Comparison of ENCODE assay signal across 1 cellular context in the genomic region with DNA sequence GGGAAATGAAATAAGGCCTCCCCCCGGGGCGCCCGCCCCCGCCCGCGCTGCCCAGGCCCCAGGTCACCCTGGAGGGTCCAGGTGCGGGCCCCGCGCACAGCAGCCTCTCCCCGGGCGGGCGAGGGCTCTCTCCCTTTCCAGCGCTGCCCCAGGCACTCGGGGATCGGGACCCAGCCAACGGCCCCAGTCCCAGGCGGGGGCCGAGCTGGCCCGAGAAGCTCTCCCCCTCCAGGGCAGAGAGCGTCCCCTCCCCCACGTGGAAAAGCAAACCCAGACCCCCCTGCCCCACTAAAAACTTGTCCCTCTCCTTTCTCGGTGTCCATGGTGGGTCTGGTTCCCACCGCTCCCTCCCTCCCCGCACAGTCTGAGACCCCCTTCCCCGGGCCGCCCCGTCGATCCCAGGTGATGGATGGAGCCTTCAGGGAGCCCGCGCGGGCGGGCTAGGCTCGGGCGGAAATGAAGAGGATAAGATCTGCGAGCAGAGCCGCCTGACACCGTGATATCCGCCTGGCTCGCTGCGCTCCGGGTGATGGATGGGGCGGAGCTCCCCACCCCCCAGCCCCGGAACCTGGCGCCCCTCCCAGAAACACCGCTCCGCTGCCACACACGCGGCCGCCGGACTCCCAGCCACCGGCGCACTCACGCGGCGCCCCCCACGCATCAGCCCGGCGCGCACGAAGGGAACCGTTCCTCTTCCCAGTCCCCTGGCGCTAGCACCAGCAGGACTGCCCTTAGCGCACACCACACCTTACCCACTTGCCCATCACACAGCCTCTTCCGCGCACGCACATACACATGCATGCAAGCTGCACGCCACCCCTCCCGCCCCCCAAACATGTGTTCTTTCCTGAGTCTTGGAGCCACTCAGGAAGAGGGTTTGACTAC.
A peak's percentile ranks its signal among the peaks of the same experiment; 100 is the strongest.
TF ChIP-seq lines count a peak whose summit lies in the region.

No MANE protein-coding gene starts in this region.

TF ChIP-seq in K562, 482 proteins besides CTCF, POLR2A, EP300 and RAD21 (continued from another document and continues in another):
- TF ChIP-seq NCOA1 (IDR thresholded peaks at IDR 0.05; ENCODE audit: low read depth) (no peak), NRF1 (conservative IDR thresholded peaks at IDR 0.05 in 1 of 2, IDR thresholded peaks at IDR 0.05 in 1 of 2) (peak; percentile 53 to 56), RBM25 (IDR thresholded peaks at IDR 0.05; ENCODE audit: low read depth, low read length, severe bottlenecking) (no peak), SPI1 (IDR thresholded peaks at IDR 0.05; ENCODE audit: borderline replicate concordance, low read depth, low read length) (no peak), EP400 (IDR thresholded peaks at IDR 0.05) (peak; percentile 37; the same call in 1 of the 2 replicates), BHLHE40 (IDR thresholded peaks at IDR 0.05; ENCODE audit: low read length) (no peak), ATF6 (CRISPR knock-in tag; IDR thresholded peaks at IDR 0.05) (no peak), POLR2G (IDR thresholded peaks at IDR 0.05; ENCODE audit: low read depth, low read length) (peak; percentile 64), RAD51 (IDR thresholded peaks at IDR 0.05; ENCODE audit: borderline replicate concordance, low read depth) (no peak), ZNF518B (CRISPR knock-in tag; IDR thresholded peaks at IDR 0.05) (no peak), ELF2 (CRISPR knock-in tag; IDR thresholded peaks at IDR 0.05) (no peak), THRB (CRISPR knock-in tag; conservative IDR thresholded peaks at IDR 0.05) (no peak), ZNF174 (CRISPR knock-in tag; IDR thresholded peaks at IDR 0.05) (no peak), KLF10 (CRISPR knock-in tag; IDR thresholded peaks at IDR 0.05) (no peak), NR2C1 (IDR thresholded peaks at IDR 0.05) (no peak), NR2C1 (tag; IDR thresholded peaks at IDR 0.05) (no peak), NFIC (IDR thresholded peaks at IDR 0.05) (peak; percentile 21; the same call in 1 of the 2 replicates), CREB1 (IDR thresholded peaks at IDR 0.05) (no peak), CREB1 (CRISPR knock-in tag; IDR thresholded peaks at IDR 0.05) (no peak), ZNF830 (CRISPR knock-in tag; IDR thresholded peaks at IDR 0.05) (no peak)
- TF ChIP-seq, protein P1, sequence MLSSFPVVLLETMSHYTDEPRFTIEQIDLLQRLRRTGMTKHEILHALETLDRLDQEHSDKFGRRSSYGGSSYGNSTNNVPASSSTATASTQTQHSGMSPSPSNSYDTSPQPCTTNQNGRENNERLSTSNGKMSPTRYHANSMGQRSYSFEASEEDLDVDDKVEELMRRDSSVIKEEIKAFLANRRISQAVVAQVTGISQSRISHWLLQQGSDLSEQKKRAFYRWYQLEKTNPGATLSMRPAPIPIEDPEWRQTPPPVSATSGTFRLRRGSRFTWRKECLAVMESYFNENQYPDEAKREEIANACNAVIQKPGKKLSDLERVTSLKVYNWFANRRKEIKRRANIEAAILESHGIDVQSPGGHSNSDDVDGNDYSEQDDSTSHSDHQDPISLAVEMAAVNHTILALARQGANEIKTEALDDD (IDR thresholded peaks at IDR 0.05): no peak
- TF ChIP-seq, protein P2, sequence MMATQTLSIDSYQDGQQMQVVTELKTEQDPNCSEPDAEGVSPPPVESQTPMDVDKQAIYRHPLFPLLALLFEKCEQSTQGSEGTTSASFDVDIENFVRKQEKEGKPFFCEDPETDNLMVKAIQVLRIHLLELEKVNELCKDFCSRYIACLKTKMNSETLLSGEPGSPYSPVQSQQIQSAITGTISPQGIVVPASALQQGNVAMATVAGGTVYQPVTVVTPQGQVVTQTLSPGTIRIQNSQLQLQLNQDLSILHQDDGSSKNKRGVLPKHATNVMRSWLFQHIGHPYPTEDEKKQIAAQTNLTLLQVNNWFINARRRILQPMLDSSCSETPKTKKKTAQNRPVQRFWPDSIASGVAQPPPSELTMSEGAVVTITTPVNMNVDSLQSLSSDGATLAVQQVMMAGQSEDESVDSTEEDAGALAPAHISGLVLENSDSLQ (IDR thresholded peaks at IDR 0.05): peak; percentile 76
- TF ChIP-seq, protein P3, sequence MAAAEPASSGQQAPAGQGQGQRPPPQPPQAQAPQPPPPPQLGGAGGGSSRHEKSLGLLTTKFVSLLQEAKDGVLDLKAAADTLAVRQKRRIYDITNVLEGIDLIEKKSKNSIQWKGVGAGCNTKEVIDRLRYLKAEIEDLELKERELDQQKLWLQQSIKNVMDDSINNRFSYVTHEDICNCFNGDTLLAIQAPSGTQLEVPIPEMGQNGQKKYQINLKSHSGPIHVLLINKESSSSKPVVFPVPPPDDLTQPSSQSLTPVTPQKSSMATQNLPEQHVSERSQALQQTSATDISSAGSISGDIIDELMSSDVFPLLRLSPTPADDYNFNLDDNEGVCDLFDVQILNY (CRISPR knock-in tag; IDR thresholded peaks at IDR 0.05): no peak
- TF ChIP-seq, protein P4, sequence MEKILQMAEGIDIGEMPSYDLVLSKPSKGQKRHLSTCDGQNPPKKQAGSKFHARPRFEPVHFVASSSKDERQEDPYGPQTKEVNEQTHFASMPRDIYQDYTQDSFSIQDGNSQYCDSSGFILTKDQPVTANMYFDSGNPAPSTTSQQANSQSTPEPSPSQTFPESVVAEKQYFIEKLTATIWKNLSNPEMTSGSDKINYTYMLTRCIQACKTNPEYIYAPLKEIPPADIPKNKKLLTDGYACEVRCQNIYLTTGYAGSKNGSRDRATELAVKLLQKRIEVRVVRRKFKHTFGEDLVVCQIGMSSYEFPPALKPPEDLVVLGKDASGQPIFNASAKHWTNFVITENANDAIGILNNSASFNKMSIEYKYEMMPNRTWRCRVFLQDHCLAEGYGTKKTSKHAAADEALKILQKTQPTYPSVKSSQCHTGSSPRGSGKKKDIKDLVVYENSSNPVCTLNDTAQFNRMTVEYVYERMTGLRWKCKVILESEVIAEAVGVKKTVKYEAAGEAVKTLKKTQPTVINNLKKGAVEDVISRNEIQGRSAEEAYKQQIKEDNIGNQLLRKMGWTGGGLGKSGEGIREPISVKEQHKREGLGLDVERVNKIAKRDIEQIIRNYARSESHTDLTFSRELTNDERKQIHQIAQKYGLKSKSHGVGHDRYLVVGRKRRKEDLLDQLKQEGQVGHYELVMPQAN (IDR thresholded peaks at IDR 0.05; ENCODE audit: borderline replicate concordance): no peak
- TF ChIP-seq, protein P5, sequence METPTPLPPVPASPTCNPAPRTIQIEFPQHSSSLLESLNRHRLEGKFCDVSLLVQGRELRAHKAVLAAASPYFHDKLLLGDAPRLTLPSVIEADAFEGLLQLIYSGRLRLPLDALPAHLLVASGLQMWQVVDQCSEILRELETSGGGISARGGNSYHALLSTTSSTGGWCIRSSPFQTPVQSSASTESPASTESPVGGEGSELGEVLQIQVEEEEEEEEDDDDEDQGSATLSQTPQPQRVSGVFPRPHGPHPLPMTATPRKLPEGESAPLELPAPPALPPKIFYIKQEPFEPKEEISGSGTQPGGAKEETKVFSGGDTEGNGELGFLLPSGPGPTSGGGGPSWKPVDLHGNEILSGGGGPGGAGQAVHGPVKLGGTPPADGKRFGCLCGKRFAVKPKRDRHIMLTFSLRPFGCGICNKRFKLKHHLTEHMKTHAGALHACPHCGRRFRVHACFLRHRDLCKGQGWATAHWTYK (CRISPR knock-in tag; IDR thresholded peaks at IDR 0.05): no peak; the same call in 1 of the 2 replicates
- TF ChIP-seq, protein P6, sequence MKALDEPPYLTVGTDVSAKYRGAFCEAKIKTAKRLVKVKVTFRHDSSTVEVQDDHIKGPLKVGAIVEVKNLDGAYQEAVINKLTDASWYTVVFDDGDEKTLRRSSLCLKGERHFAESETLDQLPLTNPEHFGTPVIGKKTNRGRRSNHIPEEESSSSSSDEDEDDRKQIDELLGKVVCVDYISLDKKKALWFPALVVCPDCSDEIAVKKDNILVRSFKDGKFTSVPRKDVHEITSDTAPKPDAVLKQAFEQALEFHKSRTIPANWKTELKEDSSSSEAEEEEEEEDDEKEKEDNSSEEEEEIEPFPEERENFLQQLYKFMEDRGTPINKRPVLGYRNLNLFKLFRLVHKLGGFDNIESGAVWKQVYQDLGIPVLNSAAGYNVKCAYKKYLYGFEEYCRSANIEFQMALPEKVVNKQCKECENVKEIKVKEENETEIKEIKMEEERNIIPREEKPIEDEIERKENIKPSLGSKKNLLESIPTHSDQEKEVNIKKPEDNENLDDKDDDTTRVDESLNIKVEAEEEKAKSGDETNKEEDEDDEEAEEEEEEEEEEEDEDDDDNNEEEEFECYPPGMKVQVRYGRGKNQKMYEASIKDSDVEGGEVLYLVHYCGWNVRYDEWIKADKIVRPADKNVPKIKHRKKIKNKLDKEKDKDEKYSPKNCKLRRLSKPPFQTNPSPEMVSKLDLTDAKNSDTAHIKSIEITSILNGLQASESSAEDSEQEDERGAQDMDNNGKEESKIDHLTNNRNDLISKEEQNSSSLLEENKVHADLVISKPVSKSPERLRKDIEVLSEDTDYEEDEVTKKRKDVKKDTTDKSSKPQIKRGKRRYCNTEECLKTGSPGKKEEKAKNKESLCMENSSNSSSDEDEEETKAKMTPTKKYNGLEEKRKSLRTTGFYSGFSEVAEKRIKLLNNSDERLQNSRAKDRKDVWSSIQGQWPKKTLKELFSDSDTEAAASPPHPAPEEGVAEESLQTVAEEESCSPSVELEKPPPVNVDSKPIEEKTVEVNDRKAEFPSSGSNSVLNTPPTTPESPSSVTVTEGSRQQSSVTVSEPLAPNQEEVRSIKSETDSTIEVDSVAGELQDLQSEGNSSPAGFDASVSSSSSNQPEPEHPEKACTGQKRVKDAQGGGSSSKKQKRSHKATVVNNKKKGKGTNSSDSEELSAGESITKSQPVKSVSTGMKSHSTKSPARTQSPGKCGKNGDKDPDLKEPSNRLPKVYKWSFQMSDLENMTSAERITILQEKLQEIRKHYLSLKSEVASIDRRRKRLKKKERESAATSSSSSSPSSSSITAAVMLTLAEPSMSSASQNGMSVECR (CRISPR knock-in tag; IDR thresholded peaks at IDR 0.05): no peak
- TF ChIP-seq, protein P7, sequence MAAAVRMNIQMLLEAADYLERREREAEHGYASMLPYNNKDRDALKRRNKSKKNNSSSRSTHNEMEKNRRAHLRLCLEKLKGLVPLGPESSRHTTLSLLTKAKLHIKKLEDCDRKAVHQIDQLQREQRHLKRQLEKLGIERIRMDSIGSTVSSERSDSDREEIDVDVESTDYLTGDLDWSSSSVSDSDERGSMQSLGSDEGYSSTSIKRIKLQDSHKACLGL (CRISPR knock-in tag; IDR thresholded peaks at IDR 0.05; ENCODE audit: borderline replicate concordance, poor library complexity, severe bottlenecking): no peak
- TF ChIP-seq, protein P8, sequence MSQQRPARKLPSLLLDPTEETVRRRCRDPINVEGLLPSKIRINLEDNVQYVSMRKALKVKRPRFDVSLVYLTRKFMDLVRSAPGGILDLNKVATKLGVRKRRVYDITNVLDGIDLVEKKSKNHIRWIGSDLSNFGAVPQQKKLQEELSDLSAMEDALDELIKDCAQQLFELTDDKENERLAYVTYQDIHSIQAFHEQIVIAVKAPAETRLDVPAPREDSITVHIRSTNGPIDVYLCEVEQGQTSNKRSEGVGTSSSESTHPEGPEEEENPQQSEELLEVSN (IDR thresholded peaks at IDR 0.05; ENCODE audit: borderline replicate concordance in 1 of 2, extremely low read depth in 1 of 2, insufficient read depth in 1 of 2, insufficient read length in 1 of 2, low read depth in 1 of 2, low read length in 1 of 2, poor library complexity in 1 of 2, severe bottlenecking in 1 of 2): peak in 1 of 2 experiments; percentile 48
- TF ChIP-seq, protein P9, sequence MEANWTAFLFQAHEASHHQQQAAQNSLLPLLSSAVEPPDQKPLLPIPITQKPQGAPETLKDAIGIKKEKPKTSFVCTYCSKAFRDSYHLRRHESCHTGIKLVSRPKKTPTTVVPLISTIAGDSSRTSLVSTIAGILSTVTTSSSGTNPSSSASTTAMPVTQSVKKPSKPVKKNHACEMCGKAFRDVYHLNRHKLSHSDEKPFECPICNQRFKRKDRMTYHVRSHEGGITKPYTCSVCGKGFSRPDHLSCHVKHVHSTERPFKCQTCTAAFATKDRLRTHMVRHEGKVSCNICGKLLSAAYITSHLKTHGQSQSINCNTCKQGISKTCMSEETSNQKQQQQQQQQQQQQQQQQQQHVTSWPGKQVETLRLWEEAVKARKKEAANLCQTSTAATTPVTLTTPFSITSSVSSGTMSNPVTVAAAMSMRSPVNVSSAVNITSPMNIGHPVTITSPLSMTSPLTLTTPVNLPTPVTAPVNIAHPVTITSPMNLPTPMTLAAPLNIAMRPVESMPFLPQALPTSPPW (CRISPR knock-in tag; IDR thresholded peaks at IDR 0.05): peak; percentile 3
